In genomic region chr15:38647683-38648082, GRCh38 we compare ENCODE assay signal across 10 cellular contexts.
DNase-seq lines count a peak whose midpoint lies in the region; ATAC-seq and TF ChIP-seq lines count a peak whose summit lies in the region.
"Had no signal": no experiment of that assay in that cellular context is flagged by ENCODE, and none has a peak within 500 bp of the region (broad histone marks: within the 10 kb centered on the region; RNA-seq: fewer than 3 reads in every experiment).

No MANE protein-coding gene starts in this region.

- DNase-seq in COLO829 (ENCODE audit: low spot score), result peak; percentile 28
- DNase-seq in cerebellar cortex (ENCODE audit: low spot score), result peak; percentile 80
- no peak for DNase-seq in naive thymus-derived CD4-positive, alpha-beta T cell
- no peak for DNase-seq in stimulated activated CD4-positive, alpha-beta T cell treated with anti-CD3 and anti-CD28 coated beads, Interleukin-4, amount 100 ng/mL, for 4 hours
- no peak for DNase-seq in central memory CD4-positive, alpha-beta T cell
- DNase-seq in COLO668 (lab: John Stamatoyannopoulos, UW; ENCODE audit: unreplicated experiment), result no peak
- DNase-seq: stimulated activated CD8-positive, alpha-beta memory T cell treated with anti-CD3 and anti-CD28 coated beads, Interleukin-4, amount 100 ng/mL, for 48 hours; WERI-Rb-1 had no signal

- peaks cover 47 to 72% of the 10 kb centered on the region in 2 donors for H3K4me1 ChIP-seq in naive thymus-derived CD4-positive, alpha-beta T cell (ENCODE audit: control insufficient read depth in 2 of 2, insufficient read depth in 2 of 2, low read length in 2 of 2)

- H3K4me1 Mint-ChIP-seq in naive thymus-derived CD4-positive, alpha-beta T cell, result peaks cover 48 to 93% (median 85%) of the 10 kb centered on the region in 7 donors

- H3K36me3 ChIP-seq in naive thymus-derived CD4-positive, alpha-beta T cell (ENCODE audit: control insufficient read depth in 2 of 3, insufficient read depth in 3 of 3, low read length in 3 of 3), result no peaks in the 10 kb centered on the region
- H3K36me3 ChIP-seq: WERI-Rb-1 had no signal

- peaks cover 0 to 16% (median 0%) of the 10 kb centered on the region in 5 donors for H3K36me3 Mint-ChIP-seq in naive thymus-derived CD4-positive, alpha-beta T cell

- CTCF ChIA-PET in naive thymus-derived CD4-positive, alpha-beta T cell (lab: Charles Lee), result interaction anchor here (0.6 to 9.9 kb wide), 10 partner anchors 9 to 173 kb away, joined by 3 to 241 read pairs (median 4); partner anchors contain the start of gene RASGRP1

- H3K27ac Mint-ChIP-seq in naive thymus-derived CD4-positive, alpha-beta T cell, result peak overlapping the region in 8 of 9 donors; percentile 85 to 99 (median 96)

- ATAC-seq in naive thymus-derived CD4-positive, alpha-beta T cell, result no peak
- ATAC-seq in HG02981 (IDR thresholded peaks at IDR 0.05; ENCODE audit: unreplicated experiment), result no peak

- no peaks in the 10 kb centered on the region for H3K27me3 Mint-ChIP-seq in naive thymus-derived CD4-positive, alpha-beta T cell

- H3K9me3 Mint-ChIP-seq in naive thymus-derived CD4-positive, alpha-beta T cell, result peaks cover 0 to 3% (median 0%) of the 10 kb centered on the region in 11 donors

- intact Hi-C loops in naive thymus-derived CD4-positive, alpha-beta T cell (cut with micrococcal nuclease), result loop anchor here in 1 of 2 donors (2.0 kb wide), 1 partner anchor 161 kb away; no protein-coding TSS in a partner anchor

- POLR2A ChIA-PET in naive thymus-derived CD4-positive, alpha-beta T cell (lab: Charles Lee), result interaction anchor here (0.7 to 19.6 kb wide), 6 partner anchors 13 to 144 kb away, joined by 3 to 548 read pairs (median 172); partner anchors contain the start of gene RASGRP1

- H3K9me3 ChIP-seq in naive thymus-derived CD4-positive, alpha-beta T cell (ENCODE audit: control insufficient read depth in 2 of 3, low read length in 3 of 3), result no peaks in the 10 kb centered on the region

- H3K4me3 Mint-ChIP-seq in naive thymus-derived CD4-positive, alpha-beta T cell, result peak overlapping the region in 6 of 10 donors; percentile 2 to 78 (median 68)

- no peak overlapping the region for H3K27ac ChIP-seq in naive thymus-derived CD4-positive, alpha-beta T cell (ENCODE audit: low read depth, low read length)
- H3K27ac ChIP-seq: WERI-Rb-1 had no signal

- no peak overlapping the region for H3K4me3 ChIP-seq in naive thymus-derived CD4-positive, alpha-beta T cell (ENCODE audit: low read length)

- no peak for TF ChIP-seq EP300 in Ishikawa (IDR thresholded peaks at IDR 0.05; ENCODE audit: borderline replicate concordance)

- no peaks in the 10 kb centered on the region for H3K27me3 ChIP-seq in naive thymus-derived CD4-positive, alpha-beta T cell (ENCODE audit: control insufficient read depth in 2 of 2, insufficient read depth in 2 of 2, low read length in 2 of 2)

- TF ChIP-seq RAD21 in Ishikawa (IDR thresholded peaks at IDR 0.05; ENCODE audit: low read depth), result peak; percentile 34

TF ChIP-seq in Ishikawa, 13 proteins besides CTCF, POLR2A, EP300 and RAD21:
- TF ChIP-seq FOXM1 (IDR thresholded peaks at IDR 0.05; ENCODE audit: borderline replicate concordance, low read depth) (no peak), CEBPB (IDR thresholded peaks at IDR 0.05) (peak; percentile 19; the same call in 1 of the 2 replicates)

Comparison
In these comparisons a context has a peak if more than half of its experiments do, and no peak if none do; other contexts are left out.
1. DNase-seq: peak in COLO829 (single experiment) and cerebellar cortex (single experiment); none in naive thymus-derived CD4-positive, alpha-beta T cell (0 of 9), stimulated activated CD4-positive, alpha-beta T cell treated with anti-CD3 and anti-CD28 coated beads, Interleukin-4, amount 100 ng/mL, for 4 hours (0 of 2), central memory CD4-positive, alpha-beta T cell (single experiment) and COLO668 (single experiment).